Comparison of ENCODE assay signal across 14 cellular contexts in genomic region chr17:55430531-55431228, GRCh38.
DNase-seq lines count a peak whose midpoint lies in the region; ATAC-seq and TF ChIP-seq lines count a peak whose summit lies in the region.
"Had no signal": no experiment of that assay in that cellular context is flagged by ENCODE, and none has a peak within 500 bp of the region (broad histone marks: within the 10 kb centered on the region; RNA-seq: fewer than 3 reads in every experiment).

No MANE protein-coding gene starts in this region.

- H3K9ac ChIP-seq in subcutaneous abdominal adipose tissue (ENCODE audit: low read length in 5 of 5): peak overlapping the region in 1 of 5 donors; percentile 41

- peak; percentile 86 for ATAC-seq in SK-N-SH treated with all-trans-retinoic acid at 6 μM for 48 hours

- H3K4me3 ChIP-seq in subcutaneous abdominal adipose tissue (ENCODE audit: low read depth in 1 of 5, low read length in 5 of 5): no peak overlapping the region
- H3K4me3 ChIP-seq: suprapubic skin had no signal

- H3K36me3 ChIP-seq in subcutaneous abdominal adipose tissue (ENCODE audit: control insufficient read depth in 5 of 5, insufficient read depth in 5 of 5, low read length in 5 of 5): no peaks in the 10 kb centered on the region
- H3K36me3 ChIP-seq: suprapubic skin had no signal

- no peaks in the 10 kb centered on the region for H3K9me3 ChIP-seq in subcutaneous abdominal adipose tissue (ENCODE audit: control insufficient read depth in 5 of 5, low read length in 5 of 5)
- H3K9me3 ChIP-seq: suprapubic skin had no signal

- H3K4me1 ChIP-seq in subcutaneous abdominal adipose tissue (ENCODE audit: control insufficient read depth in 5 of 5, insufficient read depth in 5 of 5, low read length in 5 of 5): peaks cover 0 to 50% (median 36%) of the 10 kb centered on the region in 5 donors

- DNase-seq in DMS53 (lab: John Stamatoyannopoulos, UW): peak; percentile 4
- no peak for DNase-seq in DMS53 treated with DMSO at 0.1 percent for 48 hours (lab: John Stamatoyannopoulos, UW; ENCODE audit: unreplicated experiment)
- DNase-seq in kidney glomerular epithelial cell (lab: John Stamatoyannopoulos, UW): peak; percentile 36
- no peak for DNase-seq in T-helper 1 cell
- no peak for DNase-seq in NCI-H774 (lab: John Stamatoyannopoulos, UW)
- no peak for DNase-seq in LoVo (ENCODE audit: low spot score)
- DNase-seq: 8988T; activated naive CD4-positive, alpha-beta T cell treated with anti-CD3 and anti-CD28 coated beads, Interleukin-2, amount 10 ng/mL, durations not matched to agents 7 days and 5 days; central memory CD4-positive, alpha-beta T cell; DMS153; T-helper 9 cell had no signal

- H3K27me3 ChIP-seq in subcutaneous abdominal adipose tissue (ENCODE audit: control insufficient read depth in 5 of 5, insufficient read depth in 4 of 5, low read length in 5 of 5): no peaks in the 10 kb centered on the region
- H3K27me3 ChIP-seq: suprapubic skin had no signal

- peak overlapping the region; percentile 60 for H3K27ac ChIP-seq in subcutaneous abdominal adipose tissue (ENCODE audit: low read depth, low read length)
- H3K27ac ChIP-seq: suprapubic skin had no signal

TF ChIP-seq in SK-N-SH treated with all-trans-retinoic acid at 6 μM for 48 hours, 23 proteins besides CTCF, POLR2A, EP300 and RAD21:
- no peak for TF ChIP-seq PPARA (CRISPR knock-in tag; IDR thresholded peaks at IDR 0.05; ENCODE audit: borderline replicate concordance)
- TF ChIP-seq ZFP30 (CRISPR knock-in tag; IDR thresholded peaks at IDR 0.05): no peak
- TF ChIP-seq ISL1 (CRISPR knock-in tag; IDR thresholded peaks at IDR 0.05): peak; percentile 47
- peak; percentile 15; the same call in 1 of the 2 replicates for TF ChIP-seq SNAI2 (CRISPR knock-in tag; IDR thresholded peaks at IDR 0.05)
- 0 out of 2 replicates have a peak, but pooled peaks have one; percentile 15 for TF ChIP-seq CSRNP3 (CRISPR knock-in tag; IDR thresholded peaks at IDR 0.05)
- peak; percentile 22; the same call in 1 of the 2 replicates for TF ChIP-seq CSDC2 (CRISPR knock-in tag; IDR thresholded peaks at IDR 0.05)
- TF ChIP-seq, protein P1, sequence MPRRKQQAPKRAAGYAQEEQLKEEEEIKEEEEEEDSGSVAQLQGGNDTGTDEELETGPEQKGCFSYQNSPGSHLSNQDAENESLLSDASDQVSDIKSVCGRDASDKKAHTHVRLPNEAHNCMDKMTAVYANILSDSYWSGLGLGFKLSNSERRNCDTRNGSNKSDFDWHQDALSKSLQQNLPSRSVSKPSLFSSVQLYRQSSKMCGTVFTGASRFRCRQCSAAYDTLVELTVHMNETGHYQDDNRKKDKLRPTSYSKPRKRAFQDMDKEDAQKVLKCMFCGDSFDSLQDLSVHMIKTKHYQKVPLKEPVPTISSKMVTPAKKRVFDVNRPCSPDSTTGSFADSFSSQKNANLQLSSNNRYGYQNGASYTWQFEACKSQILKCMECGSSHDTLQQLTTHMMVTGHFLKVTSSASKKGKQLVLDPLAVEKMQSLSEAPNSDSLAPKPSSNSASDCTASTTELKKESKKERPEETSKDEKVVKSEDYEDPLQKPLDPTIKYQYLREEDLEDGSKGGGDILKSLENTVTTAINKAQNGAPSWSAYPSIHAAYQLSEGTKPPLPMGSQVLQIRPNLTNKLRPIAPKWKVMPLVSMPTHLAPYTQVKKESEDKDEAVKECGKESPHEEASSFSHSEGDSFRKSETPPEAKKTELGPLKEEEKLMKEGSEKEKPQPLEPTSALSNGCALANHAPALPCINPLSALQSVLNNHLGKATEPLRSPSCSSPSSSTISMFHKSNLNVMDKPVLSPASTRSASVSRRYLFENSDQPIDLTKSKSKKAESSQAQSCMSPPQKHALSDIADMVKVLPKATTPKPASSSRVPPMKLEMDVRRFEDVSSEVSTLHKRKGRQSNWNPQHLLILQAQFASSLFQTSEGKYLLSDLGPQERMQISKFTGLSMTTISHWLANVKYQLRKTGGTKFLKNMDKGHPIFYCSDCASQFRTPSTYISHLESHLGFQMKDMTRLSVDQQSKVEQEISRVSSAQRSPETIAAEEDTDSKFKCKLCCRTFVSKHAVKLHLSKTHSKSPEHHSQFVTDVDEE (CRISPR knock-in tag; IDR thresholded peaks at IDR 0.05): peak; percentile 82; the same call in 1 of the 2 replicates
- peak; percentile 70 for TF ChIP-seq ZFP3 (CRISPR knock-in tag; IDR thresholded peaks at IDR 0.05)
- TF ChIP-seq TCF4 (CRISPR knock-in tag; IDR thresholded peaks at IDR 0.05; ENCODE audit: borderline replicate concordance): peak; percentile 51; the same call in 1 of the 2 replicates

Comparison
In these comparisons a context has a peak if more than half of its experiments do, and no peak if none do; other contexts are left out.
1. DNase-seq: peak in DMS53 (single experiment) and kidney glomerular epithelial cell (single experiment); none in DMS53 treated with DMSO at 0.1 percent for 48 hours (single experiment), T-helper 1 cell (0 of 5), NCI-H774 (single experiment) and LoVo (single experiment).